33 cellular contexts compared by ENCODE assay signal in genomic region chr17:72930031-72930430, GRCh38.
"Had no signal": no experiment of that assay in that cellular context is flagged by ENCODE, and none has a peak within 500 bp of the region (broad histone marks: within the 10 kb centered on the region; RNA-seq: fewer than 3 reads in every experiment).

No MANE protein-coding gene starts in this region.

- H3K9me3 ChIP-seq: body of pancreas, breast epithelium, esophagus squamous epithelium, gastroesophageal sphincter, heart right ventricle had no signal

- ATAC-seq: activated CD8-positive, alpha-beta T cell treated with anti-CD3 and anti-CD28 coated beads for 36 hours; activated T-cell treated with anti-CD3 and anti-CD28 coated beads, Interleukin-2, amount 50 U/mL, for 4 hours; activated T-helper 17 cell treated with anti-CD3 and anti-CD28 coated beads, Interleukin-2, amount 50 U/mL, for 72 hours; body of pancreas; effector memory CD8-positive, alpha-beta T cell; gastroesophageal sphincter; heart right ventricle; T-helper 17 cell had no signal

- H3K36me3 ChIP-seq: breast epithelium, cardiac muscle cell, gastroesophageal sphincter had no signal

- H3K9me3 Mint-ChIP-seq: activated CD8-positive, alpha-beta T cell treated with anti-CD3 and anti-CD28 coated beads for 36 hours; activated T-cell treated with anti-CD3 and anti-CD28 coated beads, Interleukin-2, amount 50 U/mL, for 4 hours; activated T-helper 17 cell treated with anti-CD3 and anti-CD28 coated beads, Interleukin-2, amount 50 U/mL, for 72 hours; dendritic cell treated with granulocyte-macrophage colony-stimulating factor and Interleukin-4, amounts not matched to agents 40 ng/mL and 50 ng/mL, for 4 days; effector memory CD8-positive, alpha-beta T cell; T-helper 2 cell treated with Interferon-gamma antibody and Interleukin-4, amounts not matched to agents 5 μg/mL and 100 μg/mL, for 36 hours had no signal

- DNase-seq: activated CD4-positive, alpha-beta T cell treated with anti-CD3 and anti-CD28 coated beads for 1 hour; activated CD4-positive, alpha-beta T cell treated with anti-CD3 and anti-CD28 coated beads for 4 hours; activated CD4-positive, alpha-beta T cell treated with anti-CD3 and anti-CD28 coated beads, Interleukin-2, amount 50 U/mL, for 1 hour; activated CD4-positive, alpha-beta T cell treated with anti-CD3 and anti-CD28 coated beads, Interleukin-2, amount 50 U/mL, for 48 hours; activated CD8-positive, alpha-beta memory T cell treated with anti-CD3 and anti-CD28 coated beads for 24 hours; activated CD8-positive, alpha-beta T cell treated with anti-CD3 and anti-CD28 coated beads for 36 hours; activated effector memory CD4-positive, alpha-beta T cell treated with Interleukin-2 at 50 U/mL for 16 hours; activated gamma-delta T cell treated with Interleukin-2 at 50 U/mL for 16 hours; activated naive CD4-positive, alpha-beta T cell treated with anti-CD3 and anti-CD28 coated beads, Interleukin-2, amount 50 U/mL, for 16 hours; activated naive CD4-positive, alpha-beta T cell treated with Interleukin-2 at 50 U/mL for 16 hours; activated T-cell treated with anti-CD3 and anti-CD28 coated beads, Interleukin-2, amount 50 U/mL, for 4 hours; amniotic stem cell; body of pancreas; central memory CD4-positive, alpha-beta T cell; cerebellar nuclear complex; effector CD4-positive, alpha-beta T cell; effector memory CD8-positive, alpha-beta T cell; erythroblast; esophagus squamous epithelium; foreskin melanocyte; heart right ventricle; T-helper 1 cell; T-helper 17 cell; T1000 had no signal

- H3K4me1 ChIP-seq: body of pancreas, breast epithelium, esophagus squamous epithelium, gastroesophageal sphincter, heart right ventricle had no signal

- H3K4me2 ChIP-seq: hepatocyte had no signal

- H3K4me3 Mint-ChIP-seq: activated CD8-positive, alpha-beta T cell treated with anti-CD3 and anti-CD28 coated beads for 36 hours; activated naive CD8-positive, alpha-beta T cell; activated T-cell treated with anti-CD3 and anti-CD28 coated beads, Interleukin-2, amount 50 U/mL, for 4 hours; activated T-helper 17 cell treated with anti-CD3 and anti-CD28 coated beads, Interleukin-2, amount 50 U/mL, for 72 hours; dendritic cell treated with granulocyte-macrophage colony-stimulating factor and Interleukin-4, amounts not matched to agents 40 ng/mL and 50 ng/mL, for 4 days; effector memory CD8-positive, alpha-beta T cell; T-helper 17 cell; T-helper 2 cell treated with Interferon-gamma antibody and Interleukin-4, amounts not matched to agents 5 μg/mL and 100 μg/mL, for 36 hours had no signal

- H3K27me3 ChIP-seq: body of pancreas, breast epithelium, cardiac muscle cell, esophagus squamous epithelium, gastroesophageal sphincter, heart right ventricle, hepatocyte had no signal

- H3K27ac Mint-ChIP-seq: activated naive CD8-positive, alpha-beta T cell; dendritic cell treated with granulocyte-macrophage colony-stimulating factor and Interleukin-4, amounts not matched to agents 40 ng/mL and 50 ng/mL, for 4 days; T-helper 2 cell treated with Interferon-gamma antibody and Interleukin-4, amounts not matched to agents 5 μg/mL and 100 μg/mL, for 36 hours had no signal

- H3K4me3 ChIP-seq: body of pancreas, breast epithelium, cardiac muscle cell, coronary artery, esophagus squamous epithelium, gastroesophageal sphincter, heart right ventricle, hepatocyte had no signal

- H3K27me3 Mint-ChIP-seq: activated CD8-positive, alpha-beta T cell treated with anti-CD3 and anti-CD28 coated beads for 36 hours; activated naive CD8-positive, alpha-beta T cell; activated T-helper 17 cell treated with anti-CD3 and anti-CD28 coated beads, Interleukin-2, amount 50 U/mL, for 72 hours; dendritic cell treated with granulocyte-macrophage colony-stimulating factor and Interleukin-4, amounts not matched to agents 40 ng/mL and 50 ng/mL, for 4 days; effector memory CD8-positive, alpha-beta T cell; T-helper 17 cell had no signal

- H3K27ac ChIP-seq: body of pancreas, breast epithelium, cardiac muscle cell, coronary artery, esophagus squamous epithelium, gastroesophageal sphincter, heart right ventricle, hepatocyte had no signal
